Comparison of ENCODE assay signal across 8 cellular contexts in the genomic region with DNA sequence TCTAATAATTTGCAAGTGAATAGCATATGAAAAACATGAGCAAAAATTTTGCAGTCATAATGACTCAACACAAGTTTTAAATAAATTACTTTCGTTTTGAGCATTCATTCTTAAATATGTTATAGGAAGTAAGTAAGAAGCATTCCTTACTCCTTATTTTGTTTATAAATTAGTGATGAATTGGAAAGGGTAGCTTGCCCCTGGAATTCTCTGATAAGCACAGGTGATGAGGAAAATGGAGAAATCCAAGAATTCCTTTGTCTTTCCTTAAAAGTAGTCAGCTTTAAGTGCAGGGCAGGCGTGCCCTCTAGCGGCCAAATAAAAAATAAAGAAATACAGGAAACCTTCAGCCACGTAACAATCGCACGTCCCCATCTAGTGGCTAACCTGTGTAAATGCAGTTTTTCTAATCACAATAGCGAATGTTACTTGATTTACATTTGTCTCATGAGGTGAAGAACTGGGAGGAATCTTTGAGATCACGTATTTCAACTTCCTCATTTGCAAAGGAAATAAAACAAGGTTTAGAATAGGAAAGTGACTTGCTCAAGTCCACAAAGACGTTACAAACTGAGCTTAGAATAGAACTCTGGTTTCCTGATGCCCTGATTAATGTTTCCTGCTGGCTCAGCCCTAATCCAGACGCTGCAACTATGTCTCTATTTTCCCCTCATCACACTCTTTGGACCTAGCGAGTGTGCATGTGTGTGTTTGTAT. TPM values are rescaled to one million over a fixed set of nuclear protein-coding genes. Genes with fewer than 3 reads are reported as not detected.
A peak's percentile ranks its signal among the peaks of the same experiment; 100 is the strongest.
DNase-seq lines count a peak whose midpoint lies in the region; ATAC-seq and TF ChIP-seq lines count a peak whose summit lies in the region.

No MANE protein-coding gene starts in this region.

- peak overlapping the region in 2 of 3 donors; percentile 34 to 49 for H3K27ac Mint-ChIP-seq in CD4-positive, CD25-positive, alpha-beta regulatory T cell
- H3K27ac Mint-ChIP-seq in type B pancreatic cell, result peak overlapping the region; percentile 29

- peak overlapping the region; percentile 53 to 88 (median 78) for H3K4me3 Mint-ChIP-seq in CD4-positive, CD25-positive, alpha-beta regulatory T cell
- no peak overlapping the region for H3K4me3 Mint-ChIP-seq in type B pancreatic cell

- TF ChIP-seq CTCF in neutrophil (IDR thresholded peaks at IDR 0.05) (peak; percentile 97), type B pancreatic cell (conservative IDR thresholded peaks at IDR 0.05) (peak; percentile 99)

- H3K9me3 Mint-ChIP-seq in CD4-positive, CD25-positive, alpha-beta regulatory T cell, result no peaks in the 10 kb centered on the region
- peaks cover 4% of the 10 kb centered on the region for H3K9me3 Mint-ChIP-seq in type B pancreatic cell

- peak; percentile 58 to 88 (median 84) for DNase-seq in CD4-positive, CD25-positive, alpha-beta regulatory T cell
- DNase-seq in HS-27A (ENCODE audit: low read depth) (peak; percentile 76), fibroblast of gingiva (ENCODE audit: low read depth) (peak; percentile 72), type B pancreatic cell (ENCODE audit: extremely low spot score, unreplicated experiment) (no peak), NCI-H2029 (lab: John Stamatoyannopoulos, UW) (no peak)
- DNase-seq in activated CD8-positive, alpha-beta memory T cell treated with anti-CD3 and anti-CD28 coated beads, Interleukin-2, amount 50 U/mL, for 24 hours (ENCODE audit: extremely low read depth), result peak; percentile 38

- H3K27me3 Mint-ChIP-seq in CD4-positive, CD25-positive, alpha-beta regulatory T cell, result peaks cover 35% of the 10 kb centered on the region
- H3K27me3 Mint-ChIP-seq in type B pancreatic cell, result peaks cover 17% of the 10 kb centered on the region

- H3K27me3 ChIP-seq in CD4-positive, CD25-positive, alpha-beta regulatory T cell (ENCODE audit: control insufficient read depth, insufficient read depth, low read length), result no peaks in the 10 kb centered on the region
- no peaks in the 10 kb centered on the region for H3K27me3 ChIP-seq in neutrophil

- peaks cover 6 to 18% (median 13%) of the 10 kb centered on the region in 4 donors for H3K4me1 Mint-ChIP-seq in CD4-positive, CD25-positive, alpha-beta regulatory T cell
- H3K4me1 Mint-ChIP-seq in type B pancreatic cell (ENCODE audit: unreplicated experiment), result no peaks in the 10 kb centered on the region

- peak overlapping the region; percentile 81 for H3K4me3 ChIP-seq in CD4-positive, CD25-positive, alpha-beta regulatory T cell (ENCODE audit: low read depth, low read length)
- H3K4me3 ChIP-seq in neutrophil (ENCODE audit: low read depth in 1 of 2, low read length in 1 of 2), result peak overlapping the region; percentile 42

- H3K27ac ChIP-seq in CD4-positive, CD25-positive, alpha-beta regulatory T cell (ENCODE audit: insufficient read depth, low read length, poor library complexity, severe bottlenecking), result no peak overlapping the region
- peak overlapping the region; percentile 52 for H3K27ac ChIP-seq in neutrophil

- H3K4me1 ChIP-seq in CD4-positive, CD25-positive, alpha-beta regulatory T cell (ENCODE audit: control insufficient read depth, insufficient read depth, low read length, poor library complexity, severe bottlenecking), result peaks cover 3% of the 10 kb centered on the region
- peaks cover 8 to 13% of the 10 kb centered on the region in 2 experiments for H3K4me1 ChIP-seq in neutrophil (ENCODE audit: control insufficient read depth in 1 of 2, insufficient read depth in 1 of 2, low read depth in 1 of 2, low read length in 1 of 2)

- no peaks in the 10 kb centered on the region for H3K36me3 ChIP-seq in CD4-positive, CD25-positive, alpha-beta regulatory T cell (ENCODE audit: control insufficient read depth, insufficient read depth, low read length)
- H3K36me3 ChIP-seq in neutrophil, result no peaks in the 10 kb centered on the region

- ATAC-seq in CD4-positive, CD25-positive, alpha-beta regulatory T cell (ENCODE audit: low read depth in 2 of 2), result peak; percentile 94 to 97
- ATAC-seq in GM21360 (IDR thresholded peaks at IDR 0.05; ENCODE audit: unreplicated experiment), result peak; percentile 89

- no peaks in the 10 kb centered on the region for H3K36me3 Mint-ChIP-seq in CD4-positive, CD25-positive, alpha-beta regulatory T cell
- H3K36me3 Mint-ChIP-seq in type B pancreatic cell, result peaks cover 4% of the 10 kb centered on the region

- H3K9me3 ChIP-seq in CD4-positive, CD25-positive, alpha-beta regulatory T cell (ENCODE audit: control insufficient read depth in 2 of 2, low read length in 2 of 2), result no peaks in the 10 kb centered on the region
- H3K9me3 ChIP-seq in neutrophil, result no peaks in the 10 kb centered on the region

RNA-seq across cellular contexts. Expression of gene ZNG1B, which starts 47.2 kb away (rescaled TPM):
- 35.5 TPM for total RNA-seq in CD4-positive, CD25-positive, alpha-beta regulatory T cell
- 10 to 100 TPM; 22.2 to 34.6 (median 29.3) TPM for polyA plus RNA-seq in CD4-positive, CD25-positive, alpha-beta regulatory T cell
- total RNA-seq in type B pancreatic cell (ENCODE audit: low replicate concordance), result 32.8 and 41.7 TPM in 2 replicates

Comparison
In these comparisons a context has a peak if more than half of its experiments do, and no peak if none do; other contexts are left out.
1. DNase-seq: peak in CD4-positive, CD25-positive, alpha-beta regulatory T cell (3 of 3), HS-27A (single experiment), activated CD8-positive, alpha-beta memory T cell treated with anti-CD3 and anti-CD28 coated beads, Interleukin-2, amount 50 U/mL, for 24 hours (single experiment) and fibroblast of gingiva (single experiment); none in type B pancreatic cell (single experiment) and NCI-H2029 (single experiment).